In the genomic region with DNA sequence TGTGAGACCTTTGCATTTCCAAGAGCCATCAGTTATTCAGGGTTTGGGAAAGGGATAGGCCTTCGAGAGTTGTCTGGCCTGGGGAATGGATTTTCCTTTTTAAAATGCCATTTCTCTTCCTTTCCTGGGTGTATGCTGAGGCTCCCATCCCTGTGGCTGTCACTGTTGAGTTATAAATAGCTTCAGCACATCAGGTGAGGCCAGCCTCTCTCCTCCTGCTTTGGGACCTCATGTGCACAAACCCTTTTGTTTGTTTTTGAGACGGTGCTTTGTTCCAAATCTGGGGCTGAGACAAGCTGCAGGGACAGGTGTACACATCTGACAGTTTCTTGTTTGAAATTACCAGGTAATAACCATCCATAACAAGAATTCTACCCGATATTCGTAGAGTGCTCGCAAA, we compare ENCODE assay signal across 9 cellular contexts. TPM values are rescaled to one million over a fixed set of nuclear protein-coding genes. Genes with fewer than 3 reads are reported as not detected.
DNase-seq lines count a peak whose midpoint lies in the region; ATAC-seq, FAIRE-seq and TF ChIP-seq lines count a peak whose summit lies in the region.
"Had no signal": no experiment of that assay in that cellular context is flagged by ENCODE, and none has a peak within 500 bp of the region (broad histone marks: within the 10 kb centered on the region; RNA-seq: fewer than 3 reads in every experiment).

No MANE protein-coding gene starts in this region.

- no peak for TF ChIP-seq CTCF in WERI-Rb-1 (IDR thresholded peaks at IDR 0.05; ENCODE audit: low read depth, low read length)
- TF ChIP-seq CTCF in fibroblast of villous mesenchyme (IDR thresholded peaks at IDR 0.05; ENCODE audit: insufficient read depth, low read depth, low read length), result no peak

- DNase-seq in GM12892 (ENCODE audit: insufficient read length), result no peak
- no peak for DNase-seq in WERI-Rb-1
- DNase-seq in fibroblast of villous mesenchyme (ENCODE audit: low read depth), result no peak
- no peak for DNase-seq in skeletal muscle cell (ENCODE audit: low read depth)
- no peak for DNase-seq in T-helper 9 cell
- DNase-seq in NCI-H2171 treated with DMSO at 0.1 percent for 48 hours (lab: John Stamatoyannopoulos, UW), result no peak
- no peak for DNase-seq in stimulated activated CD4-positive, alpha-beta T cell treated with anti-CD3 and anti-CD28 coated beads, Interleukin-4, amount 100 ng/mL, for 4 hours

- H3K9me3 ChIP-seq in WERI-Rb-1 (ENCODE audit: severe bottlenecking), result no peaks in the 10 kb centered on the region

- H3K36me3 ChIP-seq in WERI-Rb-1, result peaks cover 8% of the 10 kb centered on the region

- H3K27ac ChIP-seq in WERI-Rb-1, result no peak overlapping the region

- H3K27me3 ChIP-seq in WERI-Rb-1 (ENCODE audit: insufficient read depth, low read depth, severe bottlenecking), result no peaks in the 10 kb centered on the region

- peak; percentile 27 for FAIRE-seq in GM12892 (lab: Jason Lieb, UNC)
- FAIRE-seq: K562 had no signal

- ATAC-seq in HG02852 (IDR thresholded peaks at IDR 0.05; ENCODE audit: unreplicated experiment), result no peak
- ATAC-seq: K562 had no signal

- TF ChIP-seq POLR2A in GM12892 (IDR thresholded peaks at IDR 0.05; ENCODE audit: low read depth, low read length), result no peak

- H3K4me3 ChIP-seq in WERI-Rb-1 (ENCODE audit: low read depth, low read length) (peak overlapping the region; percentile 57), fibroblast of villous mesenchyme (ENCODE audit: low read depth, low read length) (peak overlapping the region; percentile 66), skeletal muscle cell (ENCODE audit: low read depth, low read length) (peak overlapping the region; percentile 65)

RNA-seq across cellular contexts. Expression of gene TEF, which starts 1.3 kb away (rescaled TPM):
- polyA plus RNA-seq in GM12892 (2012; ENCODE audit: missing spikeins), result 1.8 TPM
- 7.7 and 8.6 TPM in 2 replicates for total RNA-seq in fibroblast of villous mesenchyme
